ENCODE assay signal across 21 cellular contexts in genomic region chr4:83837614-83838308, GRCh38.
"Had no signal": no experiment of that assay in that cellular context is flagged by ENCODE, and none has a peak within 500 bp of the region (broad histone marks: within the 10 kb centered on the region; RNA-seq: fewer than 3 reads in every experiment).

No MANE protein-coding gene starts in this region.

- DNase-seq: Karpas-422, KG1, MG63, NCI-H1092, NCI-H1105 treated with DMSO at 0.1 percent for 48 hours, NCI-H1417 treated with DMSO at 0.1 percent for 48 hours, NCI-H146, NCI-H1694 treated with DMSO at 0.1 percent for 48 hours, NCI-H1930, NCI-H2081, NCI-H2107, NCI-H2227 treated with DMSO at 0.1 percent for 48 hours, NCI-H524, NCI-H526 treated with DMSO at 0.1 percent for 48 hours, NCI-H748 treated with DMSO at 0.1 percent for 48 hours, OCI-M1, PC-9, Peyer's patch, SHP77, SK-N-SH, SW 1271 had no signal

- H3K9me3 ChIP-seq: MG63, Peyer's patch, SK-N-SH had no signal

- H3K4me2 ChIP-seq: PC-9, SK-N-SH had no signal

- H3K4me1 ChIP-seq: Peyer's patch had no signal

- H3K27ac ChIP-seq: PC-9, Peyer's patch had no signal

- H3K9ac ChIP-seq: SK-N-SH had no signal

- H2AFZ ChIP-seq: PC-9 had no signal

- H3K27me3 ChIP-seq: MG63, Peyer's patch had no signal

- H3K4me3 ChIP-seq: MG63, PC-9, Peyer's patch had no signal

- H3K36me3 ChIP-seq: MG63, Peyer's patch had no signal
